ENCODE assay signal across 17 cellular contexts in genomic region chr6:105875974-105876640, GRCh38.
"Had no signal": no experiment of that assay in that cellular context is flagged by ENCODE, and none has a peak within 500 bp of the region (broad histone marks: within the 10 kb centered on the region; RNA-seq: fewer than 3 reads in every experiment).

No MANE protein-coding gene starts in this region.

- H3K27me3 Mint-ChIP-seq: brain had no signal

- H3K4me3 Mint-ChIP-seq: activated naive CD8-positive, alpha-beta T cell treated with anti-CD3 and anti-CD28 coated beads, Interleukin-2, amount 10 ng/mL, durations not matched to agents 7 days and 5 days; activated T-helper 1 cell treated with anti-CD3 and anti-CD28 coated beads, Interleukin-12 subunit alpha, Interleukin-12 subunit beta, Interleukin-2, Interleukin-4 antibody, amounts not matched to agents 30 ng/mL and 10 ng/mL and 1 ng/mL, durations not matched to agents 14 hours and 24 hours and 36 hours; brain; nephron had no signal

- H3K36me3 Mint-ChIP-seq: activated naive CD8-positive, alpha-beta T cell treated with anti-CD3 and anti-CD28 coated beads, Interleukin-2, amount 10 ng/mL, durations not matched to agents 7 days and 5 days; brain had no signal

- H3K9me3 Mint-ChIP-seq: nephron had no signal

- H3K27ac Mint-ChIP-seq: activated naive CD8-positive, alpha-beta T cell treated with anti-CD3 and anti-CD28 coated beads, Interleukin-2, amount 10 ng/mL, durations not matched to agents 7 days and 5 days; activated T-helper 1 cell treated with anti-CD3 and anti-CD28 coated beads, Interleukin-12 subunit alpha, Interleukin-12 subunit beta, Interleukin-2, Interleukin-4 antibody, amounts not matched to agents 30 ng/mL and 10 ng/mL and 1 ng/mL, durations not matched to agents 14 hours and 24 hours and 36 hours; nephron had no signal

- ATAC-seq: psoas muscle, right lobe of liver, upper lobe of right lung had no signal

- DNase-seq: activated naive CD8-positive, alpha-beta T cell treated with anti-CD3 and anti-CD28 coated beads, Interleukin-2, amount 10 ng/mL, durations not matched to agents 7 days and 5 days; cortex of kidney; effector CD8-positive, alpha-beta T cell; foreskin fibroblast; hippocampal formation; left ventricle myocardium inferior; mesendoderm; psoas muscle; right lobe of liver; spleen; stomach; testis; upper lobe of right lung had no signal

- FAIRE-seq: endothelial cell of umbilical vein had no signal
